Comparison of ENCODE assay signal across 29 cellular contexts in the genomic region with DNA sequence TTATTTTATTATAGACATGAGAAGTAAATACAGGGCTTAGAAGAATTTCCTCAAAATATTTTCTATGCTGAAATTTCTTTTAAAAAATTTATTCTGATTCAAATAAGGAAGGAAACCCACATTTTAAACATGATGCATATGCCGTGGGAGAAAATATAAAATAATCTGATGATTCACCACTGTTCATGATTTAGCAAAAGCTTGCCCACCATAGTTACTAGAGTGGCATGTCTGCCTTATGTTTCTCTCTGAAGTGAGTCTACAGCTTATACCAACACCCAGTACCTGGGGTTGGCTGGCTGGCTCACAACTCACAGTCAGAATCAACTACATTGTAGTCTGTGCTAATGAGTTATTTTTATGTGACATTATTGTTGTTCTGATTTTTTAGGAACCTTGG.
"Had no signal": no experiment of that assay in that cellular context is flagged by ENCODE, and none has a peak within 500 bp of the region (broad histone marks: within the 10 kb centered on the region; RNA-seq: fewer than 3 reads in every experiment).

No MANE protein-coding gene starts in this region.

- H3K4me3 ChIP-seq: neural progenitor cell, ovary, psoas muscle, right lobe of liver, sigmoid colon, smooth muscle cell, spleen, stomach, thoracic aorta, thyroid gland, tibial nerve, upper lobe of left lung, vagina had no signal

- H3K9me3 ChIP-seq: ovary, psoas muscle, right lobe of liver, sigmoid colon, spleen, stomach, thoracic aorta, thyroid gland, tibial nerve, upper lobe of left lung, vagina had no signal

- H3K27ac ChIP-seq: neural progenitor cell, ovary, parathyroid adenoma, psoas muscle, right lobe of liver, sigmoid colon, spleen, stomach, thoracic aorta, thyroid gland, tibial nerve, upper lobe of left lung, vagina had no signal

- H3K27me3 Mint-ChIP-seq: progenitor cell of endocrine pancreas; stimulated activated memory B cell treated with anti-CD40 and anti-IgM and Interleukin-4, amounts not matched to agents 10 μg/mL and 1 μg/mL and 100 μg/mL, for 72 hours had no signal

- H3K27ac Mint-ChIP-seq: natural killer cell; nephron; neural progenitor cell; progenitor cell of endocrine pancreas; stimulated activated memory B cell treated with anti-CD40 and anti-IgM and Interleukin-4, amounts not matched to agents 10 μg/mL and 1 μg/mL and 100 μg/mL, for 72 hours had no signal

- H3K36me3 ChIP-seq: neural progenitor cell, ovary, right lobe of liver, sigmoid colon, spleen, stomach, thoracic aorta, thyroid gland, tibial nerve, upper lobe of left lung, vagina had no signal

- DNase-seq: natural killer cell; occipital lobe; ovary; posterior cingulate gyrus; psoas muscle; right cardiac atrium; right lobe of liver; sigmoid colon; spleen; stimulated activated CD4-positive, alpha-beta T cell treated with anti-CD3 and anti-CD28 coated beads, Interleukin-12 subunit alpha, Interleukin-12 subunit beta, amount 100 ng/mL, for 4 hours; stimulated activated CD4-positive, alpha-beta T cell treated with anti-CD3 and anti-CD28 coated beads, Interleukin-1b, Interleukin-23, amount 100 ng/mL, for 48 hours; stimulated activated CD4-positive, alpha-beta T cell treated with anti-CD3 and anti-CD28 coated beads, Interleukin-4, amount 100 ng/mL, for 1 hour; stimulated activated CD4-positive, alpha-beta T cell treated with anti-CD3 and anti-CD28 coated beads, Interleukin-4, amount 100 ng/mL, for 4 hours; stimulated activated CD8-positive, alpha-beta memory T cell treated with anti-CD3 and anti-CD28 coated beads, Interleukin-4, amount 100 ng/mL, for 48 hours; stimulated activated naive CD4-positive, alpha-beta T cell; stimulated activated naive CD8-positive, alpha-beta T cell treated with anti-CD3 and anti-CD28 coated beads, Interleukin-15, Interleukin-2, amounts not matched to agents 100 U/mL and 50 U/mL, for 24 hours; stomach; thyroid gland; trophoblast cell; upper lobe of left lung had no signal

- H3K4me1 ChIP-seq: neural progenitor cell, parathyroid adenoma, psoas muscle, right lobe of liver, sigmoid colon, spleen, stomach, thyroid gland, tibial nerve, upper lobe of left lung, vagina had no signal

- H3K4me3 Mint-ChIP-seq: natural killer cell; nephron; neural progenitor cell; stimulated activated memory B cell treated with anti-CD40 and anti-IgM and Interleukin-4, amounts not matched to agents 10 μg/mL and 1 μg/mL and 100 μg/mL, for 72 hours had no signal

- H2AFZ ChIP-seq: neural progenitor cell, parathyroid adenoma had no signal

- H3K27me3 ChIP-seq: neural progenitor cell, ovary, right lobe of liver, sigmoid colon, spleen, stomach, thyroid gland, tibial nerve, upper lobe of left lung, vagina had no signal

- H3K4me1 Mint-ChIP-seq: natural killer cell; neural progenitor cell; stimulated activated memory B cell treated with anti-CD40 and anti-IgM and Interleukin-4, amounts not matched to agents 10 μg/mL and 1 μg/mL and 100 μg/mL, for 72 hours had no signal

- ATAC-seq: natural killer cell; psoas muscle; right cardiac atrium; right lobe of liver; stimulated activated memory B cell treated with anti-CD40 and anti-IgM and Interleukin-4, amounts not matched to agents 10 μg/mL and 1 μg/mL and 100 μg/mL, for 72 hours; stimulated activated naive CD8-positive, alpha-beta T cell treated with anti-CD3 and anti-CD28 coated beads, Interleukin-15, Interleukin-2, amounts not matched to agents 100 U/mL and 50 U/mL, for 24 hours had no signal

- H3K9me3 Mint-ChIP-seq: nephron, neural progenitor cell had no signal

- H3K4me2 ChIP-seq: neural progenitor cell, smooth muscle cell had no signal

- H3K9ac ChIP-seq: neural progenitor cell, parathyroid adenoma had no signal

- H3K79me2 ChIP-seq: parathyroid adenoma had no signal
